Comparison of ENCODE assay signal across 16 cellular contexts in the genomic region with DNA sequence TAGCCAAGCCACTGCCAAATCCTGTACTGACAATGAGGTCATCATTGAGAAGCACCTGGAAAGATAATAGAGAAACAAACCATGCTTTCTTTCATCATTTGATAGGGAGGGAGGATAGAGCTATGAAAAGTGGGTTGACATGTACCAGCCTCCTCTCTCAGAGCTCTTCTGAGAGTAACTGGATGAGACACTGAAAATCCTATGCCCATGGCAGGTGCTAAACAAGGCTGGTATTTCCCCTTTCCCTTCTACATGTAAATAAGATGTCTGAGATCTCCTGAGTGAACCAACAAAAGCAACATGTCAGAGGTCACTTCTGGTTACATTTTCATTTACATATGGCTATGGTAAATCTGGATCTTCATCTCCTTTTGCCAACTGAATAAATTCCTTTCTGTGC.
"Had no signal": no experiment of that assay in that cellular context is flagged by ENCODE, and none has a peak within 500 bp of the region (broad histone marks: within the 10 kb centered on the region; RNA-seq: fewer than 3 reads in every experiment).

No MANE protein-coding gene starts in this region.

- H3K4me3 Mint-ChIP-seq: activated naive CD4-positive, alpha-beta T cell treated with anti-CD3 and anti-CD28 coated beads, Interleukin-2, amount 10 ng/mL, durations not matched to agents 7 days and 5 days; naive thymus-derived CD8-positive, alpha-beta T cell; stimulated activated memory B cell treated with anti-CD40 and anti-IgM and Interleukin-4, amounts not matched to agents 10 μg/mL and 1 μg/mL and 100 μg/mL, for 72 hours; T-helper 2 cell treated with Interferon-gamma antibody and Interleukin-4, amounts not matched to agents 5 μg/mL and 100 μg/mL, for 36 hours had no signal

- ATAC-seq: naive thymus-derived CD8-positive, alpha-beta T cell; stimulated activated memory B cell treated with anti-CD40 and anti-IgM and Interleukin-4, amounts not matched to agents 10 μg/mL and 1 μg/mL and 100 μg/mL, for 72 hours had no signal

- H3K36me3 ChIP-seq: esophagus squamous epithelium, left ventricle myocardium inferior had no signal

- DNase-seq: activated CD4-positive, alpha-beta T cell treated with anti-CD3 and anti-CD28 coated beads, Interleukin-2, amount 50 U/mL, for 1 hour; activated CD4-positive, CD25-positive, alpha-beta regulatory T cell; activated naive CD4-positive, alpha-beta T cell treated with anti-CD3 and anti-CD28 coated beads, Interleukin-2, amount 10 ng/mL, durations not matched to agents 7 days and 5 days; caudate nucleus; esophagus squamous epithelium; hippocampal formation; kidney; left ventricle myocardium inferior; mesenchymal stem cell; naive thymus-derived CD8-positive, alpha-beta T cell; posterior cingulate gyrus; retina; tibial artery had no signal

- H3K4me3 ChIP-seq: esophagus squamous epithelium, left ventricle myocardium inferior, tibial artery had no signal

- H3K27ac ChIP-seq: esophagus squamous epithelium, left ventricle myocardium inferior, tibial artery had no signal

- H3K9me3 ChIP-seq: esophagus squamous epithelium, left ventricle myocardium inferior, tibial artery had no signal

- H3K27ac Mint-ChIP-seq: activated naive CD4-positive, alpha-beta T cell treated with anti-CD3 and anti-CD28 coated beads, Interleukin-2, amount 10 ng/mL, durations not matched to agents 7 days and 5 days; activated T-helper 2 cell treated with anti-CD3 and anti-CD28 coated beads, Interferon-gamma antibody, Interleukin-2, Interleukin-4, amounts not matched to agents 10 μg/mL and 5 μg/mL and 100 μg/mL, durations not matched to agents 14 hours and 24 hours and 36 hours; naive thymus-derived CD8-positive, alpha-beta T cell; stimulated activated memory B cell treated with anti-CD40 and anti-IgM and Interleukin-4, amounts not matched to agents 10 μg/mL and 1 μg/mL and 100 μg/mL, for 72 hours; T-helper 2 cell treated with Interferon-gamma antibody and Interleukin-4, amounts not matched to agents 5 μg/mL and 100 μg/mL, for 36 hours had no signal

- H3K4me1 ChIP-seq: left ventricle myocardium inferior had no signal

- H3K9me3 Mint-ChIP-seq: activated naive CD4-positive, alpha-beta T cell treated with anti-CD3 and anti-CD28 coated beads, Interleukin-2, amount 10 ng/mL, durations not matched to agents 7 days and 5 days; activated T-helper 2 cell treated with anti-CD3 and anti-CD28 coated beads, Interferon-gamma antibody, Interleukin-2, Interleukin-4, amounts not matched to agents 10 μg/mL and 5 μg/mL and 100 μg/mL, durations not matched to agents 14 hours and 24 hours and 36 hours; naive thymus-derived CD8-positive, alpha-beta T cell; stimulated activated memory B cell treated with anti-CD40 and anti-IgM and Interleukin-4, amounts not matched to agents 10 μg/mL and 1 μg/mL and 100 μg/mL, for 72 hours; T-helper 2 cell treated with Interferon-gamma antibody and Interleukin-4, amounts not matched to agents 5 μg/mL and 100 μg/mL, for 36 hours had no signal

- H3K27me3 ChIP-seq: esophagus squamous epithelium, tibial artery had no signal

- H3K27me3 Mint-ChIP-seq: naive thymus-derived CD8-positive, alpha-beta T cell; stimulated activated memory B cell treated with anti-CD40 and anti-IgM and Interleukin-4, amounts not matched to agents 10 μg/mL and 1 μg/mL and 100 μg/mL, for 72 hours had no signal

- H3K36me3 Mint-ChIP-seq: activated naive CD4-positive, alpha-beta T cell treated with anti-CD3 and anti-CD28 coated beads, Interleukin-2, amount 10 ng/mL, durations not matched to agents 7 days and 5 days; naive thymus-derived CD8-positive, alpha-beta T cell; stimulated activated memory B cell treated with anti-CD40 and anti-IgM and Interleukin-4, amounts not matched to agents 10 μg/mL and 1 μg/mL and 100 μg/mL, for 72 hours had no signal
